Comparison of ENCODE assay signal across 14 cellular contexts in the genomic region with DNA sequence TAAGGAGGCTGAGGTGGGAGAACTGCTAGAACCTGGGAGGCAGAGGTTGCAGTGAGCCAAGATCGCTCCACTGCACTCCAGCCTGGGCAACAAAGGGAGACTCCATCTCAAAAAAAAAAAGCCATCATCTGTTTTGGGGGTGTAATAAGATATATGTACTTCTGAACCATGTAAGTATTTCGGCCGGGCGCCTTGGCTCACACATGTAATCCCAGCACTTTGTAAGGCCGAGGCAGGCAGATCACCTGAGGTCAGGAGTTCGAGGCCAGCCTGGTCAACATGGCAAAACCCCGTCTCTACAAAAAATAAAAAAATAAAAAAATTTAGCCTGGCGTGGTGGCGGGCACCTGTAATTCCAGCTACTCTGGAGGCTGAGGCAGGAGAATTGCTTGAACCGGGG. TPM values are rescaled to one million over a fixed set of nuclear protein-coding genes. Genes with fewer than 3 reads are reported as not detected.
"Had no signal": no experiment of that assay in that cellular context is flagged by ENCODE, and none has a peak within 500 bp of the region (broad histone marks: within the 10 kb centered on the region; RNA-seq: fewer than 3 reads in every experiment).

No MANE protein-coding gene starts in this region.

RNA-seq across cellular contexts. Expression of a gene that starts 36.9 kb away (rescaled TPM):
- total RNA-seq: activated CD4-positive, alpha-beta memory T cell treated with anti-CD3 and anti-CD28 coated beads, Interleukin-2, amount 10 ng/mL, durations not matched to agents 7 days and 5 days; activated CD4-positive, alpha-beta T cell treated with anti-CD3 and anti-CD28 coated beads for 36 hours; activated CD4-positive, alpha-beta T cell treated with anti-CD3 and anti-CD28 coated beads, Interleukin-2, amount 10 ng/mL, durations not matched to agents 24 days and 14 days; activated naive CD4-positive, alpha-beta T cell treated with anti-CD3 and anti-CD28 coated beads, Interleukin-2, amount 50 U/mL, for 72 hours; activated naive CD8-positive, alpha-beta T cell treated with anti-CD3 and anti-CD28 coated beads, Interleukin-2, amount 10 ng/mL, durations not matched to agents 7 days and 5 days; ascending aorta; bronchial epithelial cell; cardiac septum; endothelial cell of umbilical vein; esophagus squamous epithelium; fibroblast of lung; fibroblast of villous mesenchyme; T-helper 1 cell treated with Interleukin-12 subunit alpha and Interleukin-12 subunit beta and Interleukin-4 antibody, amounts not matched to agents 30 ng/mL and 1 ng/mL, for 36 hours had no signal
- polyA plus RNA-seq: endothelial cell of umbilical vein, esophagus, fibroblast of lung had no signal
